In genomic region chr16:29156511-29156910, GRCh38 we compare ENCODE assay signal across 1 cellular context.
A peak's percentile ranks its signal among the peaks of the same experiment; 100 is the strongest.
TF ChIP-seq lines count a peak whose summit lies in the region.

No MANE protein-coding gene starts in this region.

TF ChIP-seq in HepG2, 621 proteins besides CTCF, POLR2A, EP300 and RAD21 (continued from another document):
- TF ChIP-seq MLXIP (CRISPR knock-in tag; IDR thresholded peaks at IDR 0.05; ENCODE audit: borderline replicate concordance) (no peak), ZFYVE20 (CRISPR knock-in tag; IDR thresholded peaks at IDR 0.05; ENCODE audit: borderline replicate concordance, low read depth) (no peak), ARID2 (CRISPR knock-in tag; IDR thresholded peaks at IDR 0.05; ENCODE audit: borderline replicate concordance) (no peak), KMT2B (CRISPR knock-in tag; IDR thresholded peaks at IDR 0.05) (0 out of 2 replicates have a peak, but pooled peaks have one; percentile 31)
